8 cellular contexts compared by ENCODE assay signal in the genomic region with DNA sequence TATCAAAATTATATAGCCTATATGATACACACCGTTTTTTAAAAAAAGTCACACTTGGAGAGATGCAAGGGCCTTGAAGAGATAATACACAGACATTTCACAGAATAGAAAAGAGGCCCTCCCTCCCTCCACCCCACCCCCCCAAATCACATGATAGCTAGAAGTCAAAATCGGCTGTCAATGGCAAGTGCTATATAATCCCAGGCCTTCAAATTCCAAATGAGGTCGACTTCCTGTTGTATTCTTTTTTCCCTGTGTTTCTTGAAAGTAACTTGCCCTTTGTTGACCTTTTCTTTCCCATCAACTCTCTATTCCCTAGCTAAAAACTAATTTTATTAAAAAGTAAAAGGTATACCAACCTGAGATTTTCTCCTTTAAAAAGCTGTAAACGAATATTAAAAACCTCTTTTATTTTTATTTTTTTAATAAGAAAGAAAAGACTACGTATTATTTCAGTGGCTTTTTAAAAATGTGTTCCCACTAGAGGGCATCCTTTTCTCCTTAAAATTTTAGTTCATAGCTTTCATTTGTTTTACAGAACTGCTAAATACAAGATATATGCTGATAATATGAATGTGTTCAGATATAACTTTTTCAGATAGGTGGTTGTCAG. TPM values are rescaled to one million over a fixed set of nuclear protein-coding genes. Genes with fewer than 3 reads are reported as not detected.
DNase-seq lines count a peak whose midpoint lies in the region; ATAC-seq, FAIRE-seq and TF ChIP-seq lines count a peak whose summit lies in the region.

No MANE protein-coding gene starts in this region.

- peaks cover 35% of the 10 kb centered on the region for H3F3A ChIP-seq in SK-N-SH (replicated peaks; ENCODE audit: insufficient read depth)

- H3K27me3 ChIP-seq in SK-N-SH (ENCODE audit: insufficient read depth): no peaks in the 10 kb centered on the region

- no peak overlapping the region for H2AFZ ChIP-seq in SK-N-SH (ENCODE audit: low read depth)

- FAIRE-seq in G401.6 (lab: Jason Lieb, UNC) (peak; percentile 94), GM12891 (lab: Jason Lieb, UNC) (no peak), HTR-8/SVneo (lab: Jason Lieb, UNC) (no peak)

- peaks cover 0 to 52% of the 10 kb centered on the region in 2 experiments; a peak in 3 of 4 replicates for H3K4me1 ChIP-seq in SK-N-SH (ENCODE audit: control insufficient read depth in 1 of 2, insufficient read depth in 2 of 2, low read depth in 1 of 2, low read length in 1 of 2)

- TF ChIP-seq EP300 in SK-N-SH (IDR thresholded peaks at IDR 0.05; ENCODE audit: borderline replicate concordance in 1 of 2, low read depth in 1 of 2, low read length in 1 of 2): no peak

- 22% methylated on average over 5 of the region's 5 CpGs for WGBS in SK-N-SH (ENCODE audit: low lambda C conversion rate)

- no peak for ATAC-seq in GM21447 (IDR thresholded peaks at IDR 0.05; ENCODE audit: unreplicated experiment)

- H3K79me2 ChIP-seq in SK-N-SH (ENCODE audit: insufficient read depth): peaks cover 100% of the 10 kb centered on the region

- H3K27ac ChIP-seq in 22Rv1 (peak overlapping the region; percentile 61), SK-N-SH (ENCODE audit: low read depth in 2 of 2, low read length in 1 of 2) (peak overlapping the region; percentile 23 to 35; a peak in 3 of 4 replicates)

- H3K36me3 ChIP-seq in SK-N-SH (replicated peaks in 1 of 2; ENCODE audit: control insufficient read depth in 1 of 2, insufficient read depth in 2 of 2, low read length in 1 of 2): no peaks in the 10 kb centered on the region

- peaks cover 95% of the 10 kb centered on the region for H4K20me1 ChIP-seq in SK-N-SH (ENCODE audit: insufficient read depth)

- no peaks in the 10 kb centered on the region for H3K9me3 ChIP-seq in SK-N-SH

- no peak overlapping the region; a peak in 1 of 4 replicates for H3K4me3 ChIP-seq in SK-N-SH (ENCODE audit: low read depth in 2 of 2, low read length in 1 of 2)

- H3K9me2 ChIP-seq in SK-N-SH: no peaks in the 10 kb centered on the region

- POLR2A ChIA-PET in SK-N-SH (lab: Yijun Ruan, JAX): interaction anchor here (0.7 kb wide), 1 partner anchor 283 kb away, joined by 3 read pairs; no protein-coding TSS in a partner anchor

- TF ChIP-seq POLR2A in GM12891 (IDR thresholded peaks at IDR 0.05; ENCODE audit: low read depth, low read length): no peak

- DNase-seq in SK-N-SH: peak; percentile 21
- peak; percentile 66 for DNase-seq in foreskin melanocyte
- no peak for DNase-seq in stimulated activated CD4-positive, alpha-beta T cell treated with anti-CD3 and anti-CD28 coated beads, Interleukin-2, amount 100 ng/mL, for 48 hours
- no peak for DNase-seq in GM12891 (ENCODE audit: insufficient read length, low spot score)
- no peak for DNase-seq in HTR-8/SVneo (ENCODE audit: insufficient read length, low spot score)

- peak; percentile 25; the same call in 1 of the 2 replicates for TF ChIP-seq RAD21 in SK-N-SH (IDR thresholded peaks at IDR 0.05; ENCODE audit: low read length)

- CTCF ChIA-PET in SK-N-SH (lab: Yijun Ruan, JAX): interaction anchor here (0.6 to 1.8 kb wide), 34 partner anchors 8 to 526 kb away, joined by 3 to 17 read pairs (median 4); no protein-coding TSS in a partner anchor

- H3K4me2 ChIP-seq in SK-N-SH: no peak overlapping the region

- H3K9ac ChIP-seq in SK-N-SH: no peak overlapping the region

- TF ChIP-seq CTCF in 22Rv1 (IDR thresholded peaks at IDR 0.05): peak; percentile 75
- peak; percentile 68 for TF ChIP-seq CTCF in SK-N-SH (IDR thresholded peaks at IDR 0.05)

TF ChIP-seq in SK-N-SH, 30 proteins besides CTCF, POLR2A, EP300 and RAD21:
- TF ChIP-seq SMC3 (IDR thresholded peaks at IDR 0.05; ENCODE audit: low read depth, low read length): 0 out of 2 replicates have a peak, but pooled peaks have one; percentile 5
- TF ChIP-seq GABPA (IDR thresholded peaks at IDR 0.05; ENCODE audit: low read depth): no peak

TF ChIP-seq in GM12891, 5 proteins besides CTCF, POLR2A, EP300 and RAD21:
- TF ChIP-seq TAF1 (IDR thresholded peaks at IDR 0.05; ENCODE audit: low read depth, low read length) (no peak), POU2F2 (IDR thresholded peaks at IDR 0.05; ENCODE audit: low read depth, low read length) (no peak), POLR2AphosphoS5 (IDR thresholded peaks at IDR 0.05; ENCODE audit: low read depth, low read length) (no peak), PAX5 (IDR thresholded peaks at IDR 0.05; ENCODE audit: insufficient read depth, low read length, severe bottlenecking) (no peak), SPI1 (IDR thresholded peaks at IDR 0.05; ENCODE audit: low read depth, low read length) (no peak)

RNA-seq across cellular contexts. Expression of a gene that starts 46.6 kb away (rescaled TPM):
- polyA plus RNA-seq in SK-N-SH (2012; rRNA removed): 37.0 and 51.2 TPM in 2 replicates
- 51.9 and 60.8 TPM in 2 replicates for polyA plus RNA-seq in SK-N-SH (2012; cell fraction: cytosol; rRNA removed)
- polyA plus RNA-seq in SK-N-SH (2012; cell fraction: nucleus; rRNA removed): 13.7 and 27.2 TPM in 2 replicates
- polyA plus RNA-seq in GM12891 (2012; ENCODE audit: low read depth, missing spikeins): 35.9 TPM

Comparison
In these comparisons a context has a peak if more than half of its experiments do, and no peak if none do; other contexts are left out.
1. DNase-seq: peak in SK-N-SH (single experiment) and foreskin melanocyte (single experiment); none in stimulated activated CD4-positive, alpha-beta T cell treated with anti-CD3 and anti-CD28 coated beads, Interleukin-2, amount 100 ng/mL, for 48 hours (0 of 2), GM12891 (single experiment) and HTR-8/SVneo (single experiment).